Comparison of ENCODE assay signal across 20 cellular contexts in the genomic region with DNA sequence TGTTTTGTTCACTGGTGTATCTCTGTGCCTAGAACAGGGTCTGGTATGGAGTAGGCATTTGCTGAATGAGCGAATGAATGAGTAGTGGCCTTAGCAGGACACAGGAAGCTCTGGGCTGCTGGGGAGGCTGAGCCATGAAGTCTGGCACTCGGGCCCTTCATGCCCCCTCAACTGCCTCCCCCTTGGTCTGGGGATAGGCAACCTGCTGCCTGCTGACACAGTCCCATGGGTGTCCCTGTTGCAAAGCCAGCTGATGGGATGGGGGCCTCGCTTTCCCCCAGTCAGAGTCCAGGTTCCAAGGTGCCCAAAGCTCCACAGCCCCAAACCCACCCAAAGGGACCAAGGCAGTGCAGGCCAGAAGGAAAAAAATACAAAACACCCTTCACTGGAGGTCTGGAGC.
DNase-seq lines count a peak whose midpoint lies in the region; ATAC-seq, FAIRE-seq and TF ChIP-seq lines count a peak whose summit lies in the region.
"Had no signal": no experiment of that assay in that cellular context is flagged by ENCODE, and none has a peak within 500 bp of the region (broad histone marks: within the 10 kb centered on the region; RNA-seq: fewer than 3 reads in every experiment).

No MANE protein-coding gene starts in this region.

- H3K27me3 ChIP-seq in CD4-positive, alpha-beta T cell (ENCODE audit: control insufficient read depth, insufficient read depth, low read length): no peaks in the 10 kb centered on the region
- H3K27me3 ChIP-seq in bronchial epithelial cell (ENCODE audit: control insufficient read depth, insufficient read depth, low read length): no peaks in the 10 kb centered on the region
- H3K27me3 ChIP-seq: Peyer's patch had no signal

- no peaks in the 10 kb centered on the region for H3K36me3 ChIP-seq in bronchial epithelial cell (ENCODE audit: control insufficient read depth, insufficient read depth, low read length)
- H3K36me3 ChIP-seq: Peyer's patch had no signal

- no peak for DNase-seq in activated CD4-positive, alpha-beta T cell treated with anti-CD3 and anti-CD28 coated beads, Interleukin-2, amount 10 ng/mL, durations not matched to agents 7 days and 5 days
- no peak for DNase-seq in activated CD4-positive, alpha-beta T cell treated with anti-CD3 and anti-CD28 coated beads for 1 hour
- DNase-seq in CD4-positive, alpha-beta T cell: no peak
- no peak for DNase-seq in bronchial epithelial cell (ENCODE audit: low read depth)
- no peak for DNase-seq in naive thymus-derived CD8-positive, alpha-beta T cell
- no peak for DNase-seq in activated naive CD4-positive, alpha-beta T cell treated with Interleukin-2 at 50 U/mL for 16 hours
- DNase-seq in D721Med (ENCODE audit: insufficient read length, low spot score): no peak
- DNase-seq: DMS53; NCI-H1105; NCI-H1694; NCI-H510A; NCI-H748 treated with DMSO at 0.1 percent for 48 hours; NK-92 treated with Interleukin-12 subunit alpha and Interleukin-12 subunit beta, amount 100 ng/mL, for 24 hours; Peyer's patch had no signal

- peaks cover 8% of the 10 kb centered on the region for H3K27me3 Mint-ChIP-seq in activated CD4-positive, alpha-beta T cell treated with anti-CD3 and anti-CD28 coated beads, Interleukin-2, amount 10 ng/mL, durations not matched to agents 7 days and 5 days
- H3K27me3 Mint-ChIP-seq in CD4-positive, alpha-beta T cell: peaks cover 5% of the 10 kb centered on the region
- H3K27me3 Mint-ChIP-seq in naive thymus-derived CD8-positive, alpha-beta T cell: peaks cover 0 to 2% (median 0%) of the 10 kb centered on the region in 5 donors

- no peak overlapping the region for H3K4me3 Mint-ChIP-seq in activated CD4-positive, alpha-beta T cell treated with anti-CD3 and anti-CD28 coated beads, Interleukin-2, amount 10 ng/mL, durations not matched to agents 7 days and 5 days
- no peak overlapping the region for H3K4me3 Mint-ChIP-seq in CD4-positive, alpha-beta T cell
- peak overlapping the region in 3 of 10 donors; percentile 15 to 86 (median 78) for H3K4me3 Mint-ChIP-seq in naive thymus-derived CD8-positive, alpha-beta T cell

- no peak overlapping the region for H3K4me3 ChIP-seq in bronchial epithelial cell (ENCODE audit: low read depth, low read length)
- H3K4me3 ChIP-seq: Peyer's patch had no signal

- CTCF ChIA-PET in activated CD4-positive, alpha-beta T cell treated with anti-CD3 and anti-CD28 coated beads, Interleukin-2, amount 10 ng/mL, durations not matched to agents 7 days and 5 days (lab: Charles Lee): interaction anchor here (1.1 kb wide), 1 partner anchor 409 kb away, joined by 3 read pairs; no protein-coding TSS in a partner anchor
- CTCF ChIA-PET in CD4-positive, alpha-beta T cell (lab: Charles Lee): no interaction called here

- peaks cover 17% of the 10 kb centered on the region for H3K4me1 Mint-ChIP-seq in activated CD4-positive, alpha-beta T cell treated with anti-CD3 and anti-CD28 coated beads, Interleukin-2, amount 10 ng/mL, durations not matched to agents 7 days and 5 days
- H3K4me1 Mint-ChIP-seq in CD4-positive, alpha-beta T cell (ENCODE audit: low read depth): peaks cover 34% of the 10 kb centered on the region
- H3K4me1 Mint-ChIP-seq in naive thymus-derived CD8-positive, alpha-beta T cell: peaks cover 29 to 55% (median 38%) of the 10 kb centered on the region in 4 donors

- no peaks in the 10 kb centered on the region for H3K9me3 Mint-ChIP-seq in activated CD4-positive, alpha-beta T cell treated with anti-CD3 and anti-CD28 coated beads, Interleukin-2, amount 10 ng/mL, durations not matched to agents 7 days and 5 days
- H3K9me3 Mint-ChIP-seq in CD4-positive, alpha-beta T cell: no peaks in the 10 kb centered on the region
- H3K9me3 Mint-ChIP-seq in naive thymus-derived CD8-positive, alpha-beta T cell: no peaks in the 10 kb centered on the region
- H3K9me3 Mint-ChIP-seq: CD4-positive, CD25-positive, alpha-beta regulatory T cell had no signal

- FAIRE-seq in bronchial epithelial cell (lab: Jason Lieb, UNC) (peak; percentile 23), D721Med (lab: Jason Lieb, UNC) (no peak)
- FAIRE-seq: GM12892, H54 had no signal

- intact Hi-C loops in CD4-positive, alpha-beta T cell (cut with DNase I, micrococcal nuclease): no loop called here

- no peak for ATAC-seq in CD4-positive, alpha-beta T cell (ENCODE audit: poor library complexity)
- ATAC-seq in naive thymus-derived CD8-positive, alpha-beta T cell: no peak
- ATAC-seq in GM21528 (IDR thresholded peaks at IDR 0.05; ENCODE audit: low FRiP score, unreplicated experiment): no peak
- ATAC-seq: Right ventricle myocardium inferior had no signal

- POLR2A ChIA-PET in activated CD4-positive, alpha-beta T cell treated with anti-CD3 and anti-CD28 coated beads, Interleukin-2, amount 10 ng/mL, durations not matched to agents 7 days and 5 days (lab: Charles Lee): no interaction called here
- POLR2A ChIA-PET in CD4-positive, alpha-beta T cell (lab: Charles Lee): interaction anchor here (0.7 to 1.2 kb wide), 3 partner anchors 11 to 407 kb away, joined by 3 to 4 read pairs (median 3); no protein-coding TSS in a partner anchor
- POLR2A ChIA-PET in naive thymus-derived CD8-positive, alpha-beta T cell (lab: Charles Lee): interaction anchor here (0.5 to 1.5 kb wide), 6 partner anchors 9 to 408 kb away, joined by 3 to 7 read pairs (median 4); no protein-coding TSS in a partner anchor

- peak overlapping the region; percentile 36 for H3K27ac Mint-ChIP-seq in activated CD4-positive, alpha-beta T cell treated with anti-CD3 and anti-CD28 coated beads, Interleukin-2, amount 10 ng/mL, durations not matched to agents 7 days and 5 days
- peak overlapping the region; percentile 71 for H3K27ac Mint-ChIP-seq in CD4-positive, alpha-beta T cell
- H3K27ac Mint-ChIP-seq in naive thymus-derived CD8-positive, alpha-beta T cell: peak overlapping the region in 8 of 10 donors; percentile 40 to 91 (median 80)

- H3K36me3 Mint-ChIP-seq in activated CD4-positive, alpha-beta T cell treated with anti-CD3 and anti-CD28 coated beads, Interleukin-2, amount 10 ng/mL, durations not matched to agents 7 days and 5 days (ENCODE audit: low read depth): no peaks in the 10 kb centered on the region
- H3K36me3 Mint-ChIP-seq in CD4-positive, alpha-beta T cell (ENCODE audit: low read depth): no peaks in the 10 kb centered on the region
- no peaks in the 10 kb centered on the region for H3K36me3 Mint-ChIP-seq in naive thymus-derived CD8-positive, alpha-beta T cell
- H3K36me3 Mint-ChIP-seq: CD4-positive, CD25-positive, alpha-beta regulatory T cell had no signal

- no peak overlapping the region for H3K27ac ChIP-seq in CD4-positive, alpha-beta T cell (ENCODE audit: low read depth, low read length)
- H3K27ac ChIP-seq: 22Rv1, Peyer's patch had no signal

- H3K9me3 ChIP-seq in CD4-positive, alpha-beta T cell (ENCODE audit: control insufficient read depth, low read length): no peaks in the 10 kb centered on the region
- H3K9me3 ChIP-seq: Peyer's patch had no signal

- no peak for TF ChIP-seq CTCF in CD4-positive, alpha-beta T cell (IDR thresholded peaks at IDR 0.05)
- TF ChIP-seq CTCF in bronchial epithelial cell (IDR thresholded peaks at IDR 0.05; ENCODE audit: insufficient read depth, low read length, severe bottlenecking) (no peak), D721Med (IDR thresholded peaks at IDR 0.05; ENCODE audit: insufficient read depth, missing control alignments) (no peak)
